In the genomic region with DNA sequence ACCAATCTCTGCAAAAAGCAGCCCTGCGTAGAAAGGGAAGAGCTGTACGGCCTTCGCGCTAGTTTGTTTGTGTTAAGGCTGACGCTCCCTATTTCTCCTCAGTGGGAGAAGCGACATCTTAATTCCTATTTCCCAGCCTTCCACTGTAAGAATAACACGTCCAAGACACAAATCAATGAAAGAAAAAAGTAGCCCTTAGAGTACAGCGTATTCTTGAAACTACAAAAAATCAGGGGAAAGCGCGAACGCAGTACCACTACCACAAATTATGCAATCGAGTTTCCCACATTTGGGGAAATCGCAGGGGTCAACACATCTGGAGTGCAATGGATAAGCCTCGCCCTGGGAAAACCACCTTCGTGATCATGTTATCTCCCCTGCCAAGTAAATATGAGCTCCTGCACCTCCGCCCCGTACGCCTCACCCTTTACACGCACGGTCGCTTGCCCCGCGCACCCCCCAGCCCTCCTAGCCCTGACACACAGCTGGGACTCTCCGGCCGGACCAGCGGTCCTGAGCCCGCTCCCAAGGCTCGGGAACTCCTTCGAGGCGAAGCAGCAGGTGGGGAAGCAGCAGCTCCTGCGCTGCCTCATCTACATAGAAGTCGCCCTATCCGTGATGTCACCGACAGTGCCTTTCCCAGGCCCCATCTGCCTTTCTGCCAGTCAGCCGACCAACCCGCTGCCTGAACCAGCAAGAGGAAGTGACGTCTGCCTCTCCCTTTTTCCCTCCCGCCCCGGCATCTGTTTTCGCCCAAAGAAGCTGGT, we compare ENCODE assay signal across 8 cellular contexts.
DNase-seq lines count a peak whose midpoint lies in the region; ATAC-seq and TF ChIP-seq lines count a peak whose summit lies in the region.

No MANE protein-coding gene starts in this region.

- TF ChIP-seq CTCF in GM12865 (IDR thresholded peaks at IDR 0.05; ENCODE audit: insufficient read depth, low read depth, low read length, missing control alignments): no peak

- DNase-seq in GM12865 (ENCODE audit: low read depth) (peak; percentile 95), OCI-M2 (lab: John Stamatoyannopoulos, UW; ENCODE audit: unreplicated experiment) (peak; percentile 41), fibroblast of gingiva (ENCODE audit: low read depth) (peak; percentile 89), myocyte (ENCODE audit: low read depth) (peak; percentile 91)
- DNase-seq in activated T-helper 1 cell treated with anti-CD3 and anti-CD28 coated beads, Interleukin-2, amount 50 U/mL, for 16 hours (ENCODE audit: low read depth in 1 of 2, low spot score in 1 of 2): peak; percentile 72 to 79
- peak; percentile 73 to 74 for DNase-seq in stimulated activated CD8-positive, alpha-beta memory T cell treated with anti-CD3 and anti-CD28 coated beads, Interleukin-7, amount 100 ng/mL, for 1 hour (ENCODE audit: low read depth in 2 of 2)

- ATAC-seq in HG03139 (IDR thresholded peaks at IDR 0.05; ENCODE audit: unreplicated experiment) (peak; percentile 67), GM19455 (IDR thresholded peaks at IDR 0.05; ENCODE audit: unreplicated experiment) (no peak)

- peak overlapping the region; percentile 43 for H3K4me3 ChIP-seq in GM12865 (ENCODE audit: low read depth, low read length)

Comparison
In these comparisons a context has a peak if more than half of its experiments do, and no peak if none do; other contexts are left out.
1. DNase-seq: peak in every context shown above with its lines; median percentile 95 in GM12865; 91 in myocyte; 89 in fibroblast of gingiva; 76 in activated T-helper 1 cell treated with anti-CD3 and anti-CD28 coated beads, Interleukin-2, amount 50 U/mL, for 16 hours; 74 in stimulated activated CD8-positive, alpha-beta memory T cell treated with anti-CD3 and anti-CD28 coated beads, Interleukin-7, amount 100 ng/mL, for 1 hour; 41 in OCI-M2.